Comparison of ENCODE assay signal across 8 cellular contexts in the genomic region with DNA sequence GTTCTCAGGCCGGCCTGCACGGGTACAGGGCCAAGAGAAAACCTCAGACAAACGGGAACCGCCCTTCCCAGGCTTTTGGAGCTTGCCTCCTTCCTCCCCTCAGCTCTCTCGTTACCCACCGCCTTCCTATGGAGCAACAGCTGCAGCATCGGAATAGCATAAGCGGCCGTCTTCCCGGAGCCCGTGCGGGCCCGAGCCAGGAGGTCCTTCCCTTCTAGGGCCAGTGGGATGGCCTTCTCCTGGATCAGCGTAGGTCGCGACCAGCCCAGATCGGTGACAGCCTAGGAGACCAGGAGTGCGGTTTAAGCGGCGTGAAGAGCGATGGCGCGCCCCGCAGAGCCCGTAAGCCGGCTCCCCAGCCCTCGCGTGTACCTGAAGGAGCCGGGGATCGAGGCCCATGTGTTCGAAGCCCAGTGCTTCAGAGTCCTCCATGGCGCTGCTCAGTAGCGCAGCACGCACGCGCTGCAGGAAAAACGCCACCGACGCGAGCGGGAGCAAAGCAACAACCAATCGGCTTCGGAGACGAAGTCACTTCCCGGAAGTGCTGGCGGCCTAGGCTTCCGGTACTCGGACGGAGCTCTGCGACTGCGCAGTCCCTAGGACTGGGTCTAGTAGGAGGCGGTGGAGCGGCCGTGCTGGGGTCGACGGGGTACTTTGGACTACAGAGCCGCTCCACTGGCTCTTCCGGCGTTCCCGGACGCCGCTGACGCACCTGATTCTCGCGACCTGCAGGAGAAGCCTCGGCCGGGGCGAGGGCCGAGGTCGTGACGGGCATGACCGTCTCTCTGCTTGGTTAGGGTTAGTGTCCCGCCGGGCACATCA. TPM values are rescaled to one million over a fixed set of nuclear protein-coding genes. Genes with fewer than 3 reads are reported as not detected.
A peak's percentile ranks its signal among the peaks of the same experiment; 100 is the strongest.
DNase-seq lines count a peak whose midpoint lies in the region; ATAC-seq and TF ChIP-seq lines count a peak whose summit lies in the region.

A gene with protein sequence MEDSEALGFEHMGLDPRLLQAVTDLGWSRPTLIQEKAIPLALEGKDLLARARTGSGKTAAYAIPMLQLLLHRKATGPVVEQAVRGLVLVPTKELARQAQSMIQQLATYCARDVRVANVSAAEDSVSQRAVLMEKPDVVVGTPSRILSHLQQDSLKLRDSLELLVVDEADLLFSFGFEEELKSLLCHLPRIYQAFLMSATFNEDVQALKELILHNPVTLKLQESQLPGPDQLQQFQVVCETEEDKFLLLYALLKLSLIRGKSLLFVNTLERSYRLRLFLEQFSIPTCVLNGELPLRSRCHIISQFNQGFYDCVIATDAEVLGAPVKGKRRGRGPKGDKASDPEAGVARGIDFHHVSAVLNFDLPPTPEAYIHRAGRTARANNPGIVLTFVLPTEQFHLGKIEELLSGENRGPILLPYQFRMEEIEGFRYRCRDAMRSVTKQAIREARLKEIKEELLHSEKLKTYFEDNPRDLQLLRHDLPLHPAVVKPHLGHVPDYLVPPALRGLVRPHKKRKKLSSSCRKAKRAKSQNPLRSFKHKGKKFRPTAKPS (minus strand): TSS at position 445 of the 822 bp plus-strand sequence. CDS start 13 bp downstream, at position 432.

- TF ChIP-seq CTCF in RWPE2 (IDR thresholded peaks at IDR 0.05; ENCODE audit: poor library complexity, severe bottlenecking) (no peak), fibroblast of pulmonary artery (IDR thresholded peaks at IDR 0.05; ENCODE audit: low read length, missing control alignments) (no peak)

- H3K27ac Mint-ChIP-seq in activated T-helper 2 cell treated with anti-CD3 and anti-CD28 coated beads, Interferon-gamma antibody, Interleukin-2, Interleukin-4, amounts not matched to agents 10 μg/mL and 5 μg/mL and 100 μg/mL, durations not matched to agents 14 hours and 24 hours and 36 hours: peak within 1 kb of the TSS; percentile 85
- peak within 1 kb of the TSS; percentile 95 to 99 for H3K27ac Mint-ChIP-seq in natural killer cell treated with Interleukin-12 subunit alpha and Interleukin-12 subunit beta and Interleukin-15 and Interleukin-18, amount 100 ng/mL, for 72 hours

- H3K4me3 Mint-ChIP-seq in activated T-helper 2 cell treated with anti-CD3 and anti-CD28 coated beads, Interferon-gamma antibody, Interleukin-2, Interleukin-4, amounts not matched to agents 10 μg/mL and 5 μg/mL and 100 μg/mL, durations not matched to agents 14 hours and 24 hours and 36 hours (ENCODE audit: low read depth): peak within 1 kb of the TSS; percentile 90
- peak within 1 kb of the TSS; percentile 96 for H3K4me3 Mint-ChIP-seq in natural killer cell treated with Interleukin-12 subunit alpha and Interleukin-12 subunit beta and Interleukin-15 and Interleukin-18, amount 100 ng/mL, for 72 hours

- peaks cover 68% of the 10 kb centered on the region for H3K36me3 ChIP-seq in RWPE2 (ENCODE audit: low read depth)

- H3K9me3 Mint-ChIP-seq in activated T-helper 2 cell treated with anti-CD3 and anti-CD28 coated beads, Interferon-gamma antibody, Interleukin-2, Interleukin-4, amounts not matched to agents 10 μg/mL and 5 μg/mL and 100 μg/mL, durations not matched to agents 14 hours and 24 hours and 36 hours: no peaks in the 10 kb centered on the region
- H3K9me3 Mint-ChIP-seq in natural killer cell treated with Interleukin-12 subunit alpha and Interleukin-12 subunit beta and Interleukin-15 and Interleukin-18, amount 100 ng/mL, for 72 hours: no peaks in the 10 kb centered on the region

- H3K27me3 ChIP-seq in RWPE2 (ENCODE audit: insufficient read depth, poor library complexity, severe bottlenecking): no peaks in the 10 kb centered on the region

- DNase-seq in EH (ENCODE audit: low read depth) (peak; percentile 95), H4 (ENCODE audit: low spot score) (peak; percentile 99), LoVo (ENCODE audit: low spot score) (peak; percentile 99), RWPE2 (ENCODE audit: low spot score) (peak; percentile 94), fibroblast of pulmonary artery (ENCODE audit: low read depth) (peak; percentile 95)
- peak; percentile 91 for DNase-seq in activated T-helper 2 cell treated with anti-CD3 and anti-CD28 coated beads, Interferon-gamma antibody, Interleukin-2, Interleukin-4, amounts not matched to agents 10 μg/mL and 5 μg/mL and 100 μg/mL, durations not matched to agents 14 hours and 24 hours and 36 hours (ENCODE audit: low spot score)
- peak; percentile 96 for DNase-seq in natural killer cell treated with Interleukin-12 subunit alpha and Interleukin-12 subunit beta and Interleukin-15 and Interleukin-18, amount 100 ng/mL, for 72 hours (ENCODE audit: low spot score)
- DNase-seq in stimulated activated naive CD8-positive, alpha-beta T cell treated with anti-CD3 and anti-CD28 coated beads, Interleukin-15, Interleukin-2, amounts not matched to agents 100 U/mL and 50 U/mL, for 24 hours: peak; percentile 94

- peaks cover 27% of the 10 kb centered on the region for H3K4me1 Mint-ChIP-seq in activated T-helper 2 cell treated with anti-CD3 and anti-CD28 coated beads, Interferon-gamma antibody, Interleukin-2, Interleukin-4, amounts not matched to agents 10 μg/mL and 5 μg/mL and 100 μg/mL, durations not matched to agents 14 hours and 24 hours and 36 hours (ENCODE audit: low read depth)
- H3K4me1 Mint-ChIP-seq in natural killer cell treated with Interleukin-12 subunit alpha and Interleukin-12 subunit beta and Interleukin-15 and Interleukin-18, amount 100 ng/mL, for 72 hours (ENCODE audit: low read depth in 2 of 2): peaks cover 28 to 38% of the 10 kb centered on the region in 2 donors

- intact Hi-C loops in activated T-helper 2 cell treated with anti-CD3 and anti-CD28 coated beads, Interferon-gamma antibody, Interleukin-2, Interleukin-4, amounts not matched to agents 10 μg/mL and 5 μg/mL and 100 μg/mL, durations not matched to agents 14 hours and 24 hours and 36 hours (cut with micrococcal nuclease): no loop called here

- peaks cover 77% of the 10 kb centered on the region for H3K36me3 Mint-ChIP-seq in activated T-helper 2 cell treated with anti-CD3 and anti-CD28 coated beads, Interferon-gamma antibody, Interleukin-2, Interleukin-4, amounts not matched to agents 10 μg/mL and 5 μg/mL and 100 μg/mL, durations not matched to agents 14 hours and 24 hours and 36 hours (ENCODE audit: low read depth)
- peaks cover 11% of the 10 kb centered on the region for H3K36me3 Mint-ChIP-seq in natural killer cell treated with Interleukin-12 subunit alpha and Interleukin-12 subunit beta and Interleukin-15 and Interleukin-18, amount 100 ng/mL, for 72 hours

- peak within 1 kb of the TSS; percentile 47 for H3K27ac ChIP-seq in RWPE2 (ENCODE audit: poor library complexity, severe bottlenecking)

- H3K27me3 Mint-ChIP-seq in activated T-helper 2 cell treated with anti-CD3 and anti-CD28 coated beads, Interferon-gamma antibody, Interleukin-2, Interleukin-4, amounts not matched to agents 10 μg/mL and 5 μg/mL and 100 μg/mL, durations not matched to agents 14 hours and 24 hours and 36 hours (ENCODE audit: low read depth): no peaks in the 10 kb centered on the region
- no peaks in the 10 kb centered on the region for H3K27me3 Mint-ChIP-seq in natural killer cell treated with Interleukin-12 subunit alpha and Interleukin-12 subunit beta and Interleukin-15 and Interleukin-18, amount 100 ng/mL, for 72 hours

- H3K4me3 ChIP-seq in RWPE2 (ENCODE audit: severe bottlenecking): peak within 1 kb of the TSS; percentile 86
- H3K4me3 ChIP-seq in fibroblast of pulmonary artery (replicated peaks; ENCODE audit: low read depth, low read length): peak within 1 kb of the TSS; percentile 97

- no peaks in the 10 kb centered on the region for H3K9me3 ChIP-seq in RWPE2 (ENCODE audit: severe bottlenecking)

- ATAC-seq in RWPE2 (ENCODE audit: low read depth): peak; percentile 95
- ATAC-seq in natural killer cell treated with Interleukin-12 subunit alpha and Interleukin-12 subunit beta and Interleukin-15 and Interleukin-18, amount 100 ng/mL, for 72 hours: peak; percentile 98
- ATAC-seq in stimulated activated naive CD8-positive, alpha-beta T cell treated with anti-CD3 and anti-CD28 coated beads, Interleukin-15, Interleukin-2, amounts not matched to agents 100 U/mL and 50 U/mL, for 24 hours: peak; percentile 97

- no peaks in the 10 kb centered on the region for H3K4me1 ChIP-seq in RWPE2 (ENCODE audit: insufficient read depth, poor library complexity, severe bottlenecking)

RNA-seq across cellular contexts. Expression of the gene that starts here (rescaled TPM):
- 166 and 182 TPM in 2 replicates for total RNA-seq in H4 (2014; rRNA removed; shearing (Covaris generic))
- total RNA-seq in activated T-helper 2 cell treated with anti-CD3 and anti-CD28 coated beads, Interferon-gamma antibody, Interleukin-2, Interleukin-4, amounts not matched to agents 10 μg/mL and 5 μg/mL and 100 μg/mL, durations not matched to agents 14 hours and 24 hours and 36 hours: 131 and 135 TPM in 2 replicates
- 100 to 1,000 TPM in 1 of 2 donors, 10 to 100 TPM in 1; 99.7 to 208 TPM for total RNA-seq in natural killer cell treated with Interleukin-12 subunit alpha and Interleukin-12 subunit beta and Interleukin-15 and Interleukin-18, amount 100 ng/mL, for 72 hours

Comparison
In these comparisons a context has a peak if more than half of its experiments do, and no peak if none do; other contexts are left out.
1. Peak in every context shown above with its lines: DNase-seq, ATAC-seq, H3K4me3 ChIP-seq and H3K27ac ChIP-seq.